Comparison of ENCODE assay signal across 8 cellular contexts in genomic region chr7:129501760-129502707, GRCh38. TPM values are rescaled to one million over a fixed set of nuclear protein-coding genes. Genes with fewer than 3 reads are reported as not detected.
A peak's percentile ranks its signal among the peaks of the same experiment; 100 is the strongest.
DNase-seq lines count a peak whose midpoint lies in the region; ATAC-seq and TF ChIP-seq lines count a peak whose summit lies in the region.

SMKR1 (plus strand) TSS chr7:129502531; CDS start chr7:129502825, 294 bp downstream.

- no peaks in the 10 kb centered on the region for H3K36me3 ChIP-seq in ectodermal cell (ENCODE audit: control insufficient read depth, insufficient read depth, low read length)

- no peak within 1 kb of the TSS for H3K27ac ChIP-seq in ectodermal cell (ENCODE audit: insufficient read depth, low read depth, low read length, poor library complexity, severe bottlenecking)

- in situ Hi-C loops in GM18951 (cut with MboI; ENCODE audit: low sequenced_read_pairs, unreplicated experiment) = no loop called here

- TF ChIP-seq POLR2A in GM18951 (IDR thresholded peaks at IDR 0.05; ENCODE audit: extremely low read depth, insufficient read depth, insufficient read length) = peak; percentile 41

- no peaks in the 10 kb centered on the region for H3K9me3 ChIP-seq in ectodermal cell (ENCODE audit: control insufficient read depth, low read length)

- peak within 1 kb of the TSS; percentile 70 for H3K4me3 ChIP-seq in ectodermal cell (ENCODE audit: insufficient read depth, low read depth, low read length)

- peaks cover 6% of the 10 kb centered on the region for H3K4me1 ChIP-seq in ectodermal cell (ENCODE audit: control insufficient read depth, insufficient read depth, low read length)

- H3K27me3 ChIP-seq in ectodermal cell (ENCODE audit: control insufficient read depth, insufficient read depth, low read length, poor library complexity, severe bottlenecking) = peaks cover 40% of the 10 kb centered on the region

- DNase-seq in AG20443 (ENCODE audit: low spot score) (peak; percentile 95), NCI-H446 treated with DMSO at 0.1 percent for 48 hours (lab: John Stamatoyannopoulos, UW) (peak; percentile 1), mesenteric fat pad (ENCODE audit: low spot score) (peak; percentile 90)
- peak; percentile 88 to 91 for DNase-seq in activated CD4-positive, alpha-beta T cell treated with anti-CD3 and anti-CD28 coated beads, Interleukin-2, amount 50 U/mL, for 4 hours
- DNase-seq in stimulated activated CD8-positive, alpha-beta memory T cell treated with anti-CD3 and anti-CD28 coated beads, Interleukin-15, amount 100 ng/mL, for 1 hour (ENCODE audit: low read depth) = peak; percentile 80

- ATAC-seq in HG03139 (IDR thresholded peaks at IDR 0.05; ENCODE audit: unreplicated experiment) = peak; percentile 92

- WGBS in ectodermal cell, 2 experiments = 3 to 4% methylated on average over 89 of the region's 89 CpGs

RNA-seq across cellular contexts. Expression of gene SMKR1, which starts in this region (rescaled TPM):
- 3.3 TPM for polyA plus RNA-seq in ectodermal cell (2013, experiment 1 of 4)
- 2.5 TPM for polyA plus RNA-seq in ectodermal cell (2013, experiment 2 of 4)
- 2.9 TPM for polyA plus RNA-seq in ectodermal cell (2013, experiment 3 of 4)
- polyA plus RNA-seq in ectodermal cell (2013, experiment 4 of 4) = 2.2 TPM
- not detected for total RNA-seq in mesenteric fat pad

Comparison
In these comparisons a context has a peak if more than half of its experiments do, and no peak if none do; other contexts are left out.
1. Peak in DNase-seq in mesenteric fat pad; RNA of the gene not detected or under 1 TPM.
2. DNase-seq: peak in every context shown above with its lines; median percentile 95 in AG20443; 90 in mesenteric fat pad; 90 in activated CD4-positive, alpha-beta T cell treated with anti-CD3 and anti-CD28 coated beads, Interleukin-2, amount 50 U/mL, for 4 hours; 80 in stimulated activated CD8-positive, alpha-beta memory T cell treated with anti-CD3 and anti-CD28 coated beads, Interleukin-15, amount 100 ng/mL, for 1 hour; 1 in NCI-H446 treated with DMSO at 0.1 percent for 48 hours.